ENCODE assay signal across 8 cellular contexts in the genomic region with DNA sequence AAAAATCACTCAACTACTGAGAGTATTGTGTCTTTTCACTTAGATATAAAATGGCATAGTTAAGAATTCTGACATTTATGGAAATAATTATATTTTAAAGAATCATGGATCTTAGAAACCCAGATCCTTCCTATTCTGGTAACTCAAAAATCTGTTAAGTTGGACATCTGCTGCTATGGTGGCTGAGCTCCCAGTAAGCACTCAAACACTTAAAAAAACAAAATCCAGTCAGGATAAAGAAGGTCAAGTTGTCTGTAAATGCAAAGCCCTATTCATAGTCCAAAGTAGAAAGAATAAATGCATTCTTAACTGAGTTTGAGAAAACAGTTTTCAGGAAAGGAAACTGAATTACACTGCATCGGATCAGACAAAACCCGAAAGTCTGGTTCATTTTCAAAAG. TPM values are rescaled to one million over a fixed set of nuclear protein-coding genes. Genes with fewer than 3 reads are reported as not detected.
A peak's percentile ranks its signal among the peaks of the same experiment; 100 is the strongest.
DNase-seq lines count a peak whose midpoint lies in the region; ATAC-seq and TF ChIP-seq lines count a peak whose summit lies in the region.
"Had no signal": no experiment of that assay in that cellular context is flagged by ENCODE, and none has a peak within 500 bp of the region (broad histone marks: within the 10 kb centered on the region; RNA-seq: fewer than 3 reads in every experiment).

No MANE protein-coding gene starts in this region.

- H4K20me1 ChIP-seq in OCI-LY1 (ENCODE audit: insufficient read depth, low read length), result no peaks in the 10 kb centered on the region

- peak overlapping the region; percentile 53 for H3K27ac Mint-ChIP-seq in stimulated activated memory B cell treated with anti-CD40 and anti-IgM and Interleukin-4, amounts not matched to agents 10 μg/mL and 1 μg/mL and 100 μg/mL, for 72 hours
- H3K27ac Mint-ChIP-seq in activated T-cell treated with anti-CD3 and anti-CD28 coated beads, Interleukin-2, amount 50 U/mL, for 24 hours, result no peak overlapping the region

- TF ChIP-seq POLR2A in body of pancreas (IDR thresholded peaks at IDR 0.05), result no peak

- H3K27me3 Mint-ChIP-seq in stimulated activated memory B cell treated with anti-CD40 and anti-IgM and Interleukin-4, amounts not matched to agents 10 μg/mL and 1 μg/mL and 100 μg/mL, for 72 hours, result no peaks in the 10 kb centered on the region
- no peaks in the 10 kb centered on the region for H3K27me3 Mint-ChIP-seq in activated T-cell treated with anti-CD3 and anti-CD28 coated beads, Interleukin-2, amount 50 U/mL, for 24 hours

- H3K36me3 ChIP-seq in OCI-LY1 (ENCODE audit: insufficient read depth, low read length) (peaks cover 56% of the 10 kb centered on the region), body of pancreas (replicated peaks in 1 of 2; ENCODE audit: insufficient read depth in 1 of 2, low read depth in 2 of 2) (peaks cover 5 to 20% of the 10 kb centered on the region in 2 donors)

- TF ChIP-seq CTCF in OCI-LY1 (IDR thresholded peaks at IDR 0.05; ENCODE audit: low read length) (no peak), body of pancreas (IDR thresholded peaks at IDR 0.05) (no peak)

- H3K36me3 Mint-ChIP-seq in stimulated activated memory B cell treated with anti-CD40 and anti-IgM and Interleukin-4, amounts not matched to agents 10 μg/mL and 1 μg/mL and 100 μg/mL, for 72 hours, result peaks cover 38% of the 10 kb centered on the region
- H3K36me3 Mint-ChIP-seq in activated T-cell treated with anti-CD3 and anti-CD28 coated beads, Interleukin-2, amount 50 U/mL, for 24 hours (ENCODE audit: low read depth), result peaks cover 67% of the 10 kb centered on the region

- WGBS in body of pancreas, 2 donors, result 47 to 57% methylated on average over 2 of the region's 2 CpGs

- H3K4me1 ChIP-seq in OCI-LY1 (ENCODE audit: insufficient read depth, low read length, severe bottlenecking) (no peaks in the 10 kb centered on the region), body of pancreas (peaks cover 19% of the 10 kb centered on the region)

- intact Hi-C loops in body of pancreas (cut with DNase I), result loop anchor here (5.0 kb wide), 1 partner anchor 86 kb away; no protein-coding TSS in a partner anchor

- no peak overlapping the region for H3K4me3 ChIP-seq in OCI-LY1 (ENCODE audit: low read depth, low read length, poor library complexity, severe bottlenecking)
- no peak overlapping the region for H3K4me3 ChIP-seq in body of pancreas

- H3K27me3 ChIP-seq in OCI-LY1 (ENCODE audit: insufficient read depth, low read length), result no peaks in the 10 kb centered on the region
- no peaks in the 10 kb centered on the region for H3K27me3 ChIP-seq in body of pancreas

- DNase-seq in body of pancreas, result no peak
- no peak for DNase-seq in activated CD4-positive, CD25-positive, alpha-beta regulatory T cell treated with anti-CD3 and anti-CD28 coated beads, Interleukin-2, amount 50 U/mL, for 72 hours
- DNase-seq in activated T-cell treated with anti-CD3 and anti-CD28 coated beads, Interleukin-2, amount 50 U/mL, for 24 hours, result no peak

- H3K9me3 ChIP-seq in OCI-LY1 (ENCODE audit: low read length), result no peaks in the 10 kb centered on the region
- no peaks in the 10 kb centered on the region for H3K9me3 ChIP-seq in body of pancreas

- no peak overlapping the region for H3K4me3 Mint-ChIP-seq in stimulated activated memory B cell treated with anti-CD40 and anti-IgM and Interleukin-4, amounts not matched to agents 10 μg/mL and 1 μg/mL and 100 μg/mL, for 72 hours
- H3K4me3 Mint-ChIP-seq in activated T-cell treated with anti-CD3 and anti-CD28 coated beads, Interleukin-2, amount 50 U/mL, for 24 hours, result no peak overlapping the region

- no peaks in the 10 kb centered on the region for H3K9me3 Mint-ChIP-seq in stimulated activated memory B cell treated with anti-CD40 and anti-IgM and Interleukin-4, amounts not matched to agents 10 μg/mL and 1 μg/mL and 100 μg/mL, for 72 hours
- H3K9me3 Mint-ChIP-seq in activated T-cell treated with anti-CD3 and anti-CD28 coated beads, Interleukin-2, amount 50 U/mL, for 24 hours, result no peaks in the 10 kb centered on the region

- no peak overlapping the region for H2AFZ ChIP-seq in OCI-LY1 (ENCODE audit: low read length)

- no peaks in the 10 kb centered on the region for H3K9me2 ChIP-seq in OCI-LY1 (ENCODE audit: low read depth, low read length)

- H3F3A ChIP-seq in OCI-LY1 (ENCODE audit: insufficient read depth, low read length), result peaks cover 5% of the 10 kb centered on the region; the same call in 1 of the 2 replicates

- H3K4me2 ChIP-seq in OCI-LY1 (ENCODE audit: low read length), result no peak overlapping the region

- H3K4me1 Mint-ChIP-seq in stimulated activated memory B cell treated with anti-CD40 and anti-IgM and Interleukin-4, amounts not matched to agents 10 μg/mL and 1 μg/mL and 100 μg/mL, for 72 hours, result peaks cover 21% of the 10 kb centered on the region
- no peaks in the 10 kb centered on the region for H3K4me1 Mint-ChIP-seq in activated T-cell treated with anti-CD3 and anti-CD28 coated beads, Interleukin-2, amount 50 U/mL, for 24 hours (ENCODE audit: low read depth)

- no peak overlapping the region for H3K9ac ChIP-seq in OCI-LY1 (ENCODE audit: low read length)

- ATAC-seq in GM19452 (IDR thresholded peaks at IDR 0.05; ENCODE audit: unreplicated experiment) (peak; percentile 12), body of pancreas (no peak), GM19328 (IDR thresholded peaks at IDR 0.05; ENCODE audit: unreplicated experiment) (no peak)
- no peak for ATAC-seq in stimulated activated memory B cell treated with anti-CD40 and anti-IgM and Interleukin-4, amounts not matched to agents 10 μg/mL and 1 μg/mL and 100 μg/mL, for 72 hours

- H3K27ac ChIP-seq in OCI-LY1 (ENCODE audit: low read depth, low read length, poor library complexity, severe bottlenecking), result peak overlapping the region; percentile 35
- H3K27ac ChIP-seq in body of pancreas, result peak overlapping the region in 3 of 4 donors; percentile 39 to 47 (median 42)
- H3K27ac ChIP-seq: RWPE1 had no signal

- H3K79me2 ChIP-seq in OCI-LY1 (ENCODE audit: insufficient read depth, low read length), result no peaks in the 10 kb centered on the region

RNA-seq across cellular contexts. Expression of a gene that starts 35.6 kb away (rescaled TPM):
- total RNA-seq in body of pancreas, result 10 to 100 TPM; 42.5 to 43.6 TPM
